8 cellular contexts compared by ENCODE assay signal in genomic region chr17:81398170-81398854, GRCh38. TPM values are rescaled to one million over a fixed set of nuclear protein-coding genes. Genes with fewer than 3 reads are reported as not detected.
A peak's percentile ranks its signal among the peaks of the same experiment; 100 is the strongest.
DNase-seq lines count a peak whose midpoint lies in the region; ATAC-seq and TF ChIP-seq lines count a peak whose summit lies in the region.

No MANE protein-coding gene starts in this region.

- no peak for DNase-seq in CD14-positive monocyte (ENCODE audit: low spot score)
- peak; percentile 93 for DNase-seq in NB4 (ENCODE audit: low read depth)
- DNase-seq in colonic mucosa = peak; percentile 71
- DNase-seq in DMS114 treated with DMSO at 0.1 percent for 48 hours (lab: John Stamatoyannopoulos, UW; ENCODE audit: unreplicated experiment) = no peak
- DNase-seq in activated gamma-delta T cell (lab: John Stamatoyannopoulos, UW) = no peak
- DNase-seq in erythroblast (lab: John Stamatoyannopoulos, UW) = no peak

- H3K27me3 Mint-ChIP-seq in CD14-positive monocyte (ENCODE audit: low read depth in 3 of 3) = peaks cover 0 to 2% (median 2%) of the 10 kb centered on the region in 3 donors

- H3K4me3 ChIP-seq in NB4 (ENCODE audit: low read depth, low read length) (peak overlapping the region; percentile 76), colonic mucosa (peak overlapping the region; percentile 47), muscle layer of duodenum (ENCODE audit: low read depth in 1 of 2, low read length in 2 of 2) (peak overlapping the region; percentile 75 to 82)

- H3K9me3 Mint-ChIP-seq in CD14-positive monocyte = no peaks in the 10 kb centered on the region

- H3K27me3 ChIP-seq in colonic mucosa (no peaks in the 10 kb centered on the region), muscle layer of duodenum (ENCODE audit: low read depth, low read length) (no peaks in the 10 kb centered on the region)

- TF ChIP-seq CTCF in CD14-positive monocyte (IDR thresholded peaks at IDR 0.05) = no peak
- TF ChIP-seq CTCF in NB4 (IDR thresholded peaks at IDR 0.05; ENCODE audit: low read depth, low read length) = no peak
- no peak for TF ChIP-seq CTCF in colonic mucosa (IDR thresholded peaks at IDR 0.05)

- peaks cover 0 to 6% of the 10 kb centered on the region in 2 donors for H3K36me3 Mint-ChIP-seq in CD14-positive monocyte

- intact Hi-C loops in CD14-positive monocyte (cut with micrococcal nuclease) (loop anchor here (5.0 to 10.0 kb wide), 3 partner anchors 71 to 114 kb away; partner anchors contain the start of gene ACTG1 (in 1 of the 2)), colonic mucosa (cut with DNase I) (no loop called here)

- peak overlapping the region; percentile 92 to 93 for H3K4me3 Mint-ChIP-seq in CD14-positive monocyte

- H3K9ac ChIP-seq in colonic mucosa (ENCODE audit: low read depth in 2 of 2, low read length in 2 of 2) = peak overlapping the region; percentile 78 to 86

- H3K4me1 Mint-ChIP-seq in CD14-positive monocyte = peaks cover 53% of the 10 kb centered on the region

- H3K36me3 ChIP-seq in colonic mucosa (no peaks in the 10 kb centered on the region), muscle layer of duodenum (ENCODE audit: control insufficient read depth in 1 of 2, insufficient read depth in 2 of 2, low read length in 2 of 2) (no peaks in the 10 kb centered on the region)

- peak; percentile 56 for TF ChIP-seq POLR2A in NB4 (IDR thresholded peaks at IDR 0.05; ENCODE audit: extremely low read depth, insufficient read length)
- no peak for TF ChIP-seq POLR2A in erythroblast (IDR thresholded peaks at IDR 0.05; ENCODE audit: low read length)

- H3K27ac ChIP-seq in colonic mucosa (peak overlapping the region; percentile 76), muscle layer of duodenum (ENCODE audit: low read length) (peak overlapping the region; percentile 70)

- H3K9me3 ChIP-seq in colonic mucosa (no peaks in the 10 kb centered on the region), muscle layer of duodenum (ENCODE audit: control insufficient read depth in 1 of 2, low read length in 2 of 2) (no peaks in the 10 kb centered on the region)

- peak overlapping the region; percentile 38 to 88 (median 80) for H3K27ac Mint-ChIP-seq in CD14-positive monocyte

- H3K4me1 ChIP-seq in colonic mucosa (peaks cover 22% of the 10 kb centered on the region), muscle layer of duodenum (ENCODE audit: control insufficient read depth in 1 of 2, insufficient read depth in 2 of 2, low read length in 2 of 2) (peaks cover 16 to 34% of the 10 kb centered on the region in 2 donors)

- ATAC-seq in HG03521 (IDR thresholded peaks at IDR 0.05; ENCODE audit: unreplicated experiment) = no peak

RNA-seq across cellular contexts. Expression of gene BAHCC1, which starts 3.1 kb away (rescaled TPM):
- polyA plus RNA-seq in CD14-positive monocyte = under 1 TPM; 0.11 to 0.27 TPM
- 10 to 100 TPM; 12.5 to 26.3 TPM for total RNA-seq in colonic mucosa

Comparison
In these comparisons a context has a peak if more than half of its experiments do, and no peak if none do; other contexts are left out.
1. DNase-seq: peak in NB4 (single experiment) and colonic mucosa (single experiment); none in CD14-positive monocyte (single experiment), DMS114 treated with DMSO at 0.1 percent for 48 hours (single experiment), activated gamma-delta T cell (single experiment) and erythroblast (0 of 2).
2. Peak in every context shown above with its lines, with median percentiles within 50 percentile points of each other: H3K4me3 ChIP-seq.